In genomic region chr14:28770061-28770460, GRCh38 we compare ENCODE assay signal across 2 cellular contexts.
TF ChIP-seq lines count a peak whose summit lies in the region.

No MANE protein-coding gene starts in this region.

TF ChIP-seq in HEK293, 187 proteins besides CTCF, POLR2A, EP300 and RAD21 (continued from another document):
- TF ChIP-seq, protein P1, sequence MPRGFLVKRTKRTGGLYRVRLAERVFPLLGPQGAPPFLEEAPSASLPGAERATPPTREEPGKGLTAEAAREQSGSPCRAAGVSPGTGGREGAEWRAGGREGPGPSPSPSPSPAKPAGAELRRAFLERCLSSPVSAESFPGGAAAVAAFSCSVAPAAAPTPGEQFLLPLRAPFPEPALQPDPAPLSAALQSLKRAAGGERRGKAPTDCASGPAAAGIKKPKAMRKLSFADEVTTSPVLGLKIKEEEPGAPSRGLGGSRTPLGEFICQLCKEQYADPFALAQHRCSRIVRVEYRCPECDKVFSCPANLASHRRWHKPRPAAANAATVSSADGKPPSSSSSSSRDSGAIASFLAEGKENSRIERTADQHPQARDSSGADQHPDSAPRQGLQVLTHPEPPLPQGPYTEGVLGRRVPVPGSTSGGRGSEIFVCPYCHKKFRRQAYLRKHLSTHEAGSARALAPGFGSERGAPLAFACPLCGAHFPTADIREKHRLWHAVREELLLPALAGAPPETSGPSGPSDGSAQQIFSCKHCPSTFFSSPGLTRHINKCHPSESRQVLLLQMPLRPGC (tag by site-specific recombination; IDR thresholded peaks at IDR 0.05), result no peak
- no peak for TF ChIP-seq REST (tag by site-specific recombination; IDR thresholded peaks at IDR 0.05)

TF ChIP-seq in K562, 482 proteins besides CTCF, POLR2A, EP300 and RAD21 (continued from another document):
- TF ChIP-seq, protein P2, sequence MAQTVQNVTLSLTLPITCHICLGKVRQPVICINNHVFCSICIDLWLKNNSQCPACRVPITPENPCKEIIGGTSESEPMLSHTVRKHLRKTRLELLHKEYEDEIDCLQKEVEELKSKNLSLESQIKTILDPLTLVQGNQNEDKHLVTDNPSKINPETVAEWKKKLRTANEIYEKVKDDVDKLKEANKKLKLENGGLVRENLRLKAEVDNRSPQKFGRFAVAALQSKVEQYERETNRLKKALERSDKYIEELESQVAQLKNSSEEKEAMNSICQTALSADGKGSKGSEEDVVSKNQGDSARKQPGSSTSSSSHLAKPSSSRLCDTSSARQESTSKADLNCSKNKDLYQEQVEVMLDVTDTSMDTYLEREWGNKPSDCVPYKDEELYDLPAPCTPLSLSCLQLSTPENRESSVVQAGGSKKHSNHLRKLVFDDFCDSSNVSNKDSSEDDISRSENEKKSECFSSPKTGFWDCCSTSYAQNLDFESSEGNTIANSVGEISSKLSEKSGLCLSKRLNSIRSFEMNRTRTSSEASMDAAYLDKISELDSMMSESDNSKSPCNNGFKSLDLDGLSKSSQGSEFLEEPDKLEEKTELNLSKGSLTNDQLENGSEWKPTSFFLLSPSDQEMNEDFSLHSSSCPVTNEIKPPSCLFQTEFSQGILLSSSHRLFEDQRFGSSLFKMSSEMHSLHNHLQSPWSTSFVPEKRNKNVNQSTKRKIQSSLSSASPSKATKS (CRISPR knock-in tag; IDR thresholded peaks at IDR 0.05), result no peak
- peak; percentile 30; the same call in 1 of the 2 replicates for TF ChIP-seq C11orf30 (IDR thresholded peaks at IDR 0.05; ENCODE audit: low read depth)
